ENCODE assay signal across 21 cellular contexts in the genomic region with DNA sequence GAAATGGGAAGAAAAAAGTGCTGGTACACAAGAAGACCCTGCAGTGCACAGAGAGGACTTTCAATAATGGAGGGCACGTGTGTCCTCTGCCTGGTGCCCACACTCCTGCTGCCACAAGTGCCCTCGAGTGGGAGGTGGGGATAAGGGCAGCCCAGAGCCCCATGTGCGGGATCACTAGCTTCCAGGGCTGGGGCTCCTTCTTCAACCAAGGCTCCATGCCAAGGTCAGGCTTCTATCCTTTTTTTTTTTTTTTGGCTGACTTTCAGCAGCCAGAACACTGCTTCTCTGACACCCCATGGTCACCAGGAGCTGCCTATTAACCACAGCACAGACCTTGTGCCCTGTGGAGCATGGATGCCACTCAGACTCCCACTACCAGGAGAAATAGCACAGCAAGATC. TPM values are rescaled to one million over a fixed set of nuclear protein-coding genes. Genes with fewer than 3 reads are reported as not detected.
A peak's percentile ranks its signal among the peaks of the same experiment; 100 is the strongest.
DNase-seq lines count a peak whose midpoint lies in the region; ATAC-seq and TF ChIP-seq lines count a peak whose summit lies in the region.
"Had no signal": no experiment of that assay in that cellular context is flagged by ENCODE, and none has a peak within 500 bp of the region (broad histone marks: within the 10 kb centered on the region; RNA-seq: fewer than 3 reads in every experiment).

No MANE protein-coding gene starts in this region.

- no peaks in the 10 kb centered on the region for H3K36me3 ChIP-seq in osteoblast (ENCODE audit: insufficient read depth, low read length)
- H3K36me3 ChIP-seq in upper lobe of right lung, result no peaks in the 10 kb centered on the region
- H3K36me3 ChIP-seq: Peyer's patch had no signal

- no peaks in the 10 kb centered on the region for H4K20me1 ChIP-seq in osteoblast (ENCODE audit: insufficient read depth, low read length)

- H3K4me2 ChIP-seq in osteoblast (ENCODE audit: insufficient read depth, low read length), result no peak overlapping the region

- H3K27me3 ChIP-seq in osteoblast (ENCODE audit: insufficient read depth, low read length) (peaks cover 3% of the 10 kb centered on the region), upper lobe of right lung (no peaks in the 10 kb centered on the region)
- H3K27me3 ChIP-seq: Peyer's patch had no signal

- H2AFZ ChIP-seq in osteoblast (ENCODE audit: low read length), result no peak overlapping the region
- H2AFZ ChIP-seq: GM23248 had no signal

- H3K4me1 ChIP-seq in osteoblast (ENCODE audit: insufficient read depth, low read length), result peaks cover 2% of the 10 kb centered on the region
- H3K4me1 ChIP-seq in upper lobe of right lung, result peaks cover 4% of the 10 kb centered on the region

- H3K4me3 ChIP-seq in osteoblast (ENCODE audit: insufficient read depth, low read length) (no peak overlapping the region), upper lobe of right lung (no peak overlapping the region)
- H3K4me3 ChIP-seq: GM23248, Peyer's patch had no signal

- H3K79me2 ChIP-seq in osteoblast (ENCODE audit: insufficient read depth, low read length), result no peaks in the 10 kb centered on the region

- no peaks in the 10 kb centered on the region for H3K9me3 ChIP-seq in osteoblast (ENCODE audit: low read depth, low read length)
- H3K9me3 ChIP-seq in upper lobe of right lung, result no peaks in the 10 kb centered on the region
- H3K9me3 ChIP-seq: Caco-2 had no signal

- intact Hi-C loops in upper lobe of right lung (cut with DNase I), result loop anchor here (10.0 kb wide), 1 partner anchor 409 kb away; no protein-coding TSS in a partner anchor

- TF ChIP-seq CTCF in osteoblast (IDR thresholded peaks at IDR 0.05; ENCODE audit: extremely low read depth, low read depth, low read length) (no peak), upper lobe of right lung (IDR thresholded peaks at IDR 0.05) (no peak)

- H3K27ac ChIP-seq in angular gyrus (ENCODE audit: low read depth, low read length), result peak overlapping the region; percentile 94
- no peak overlapping the region for H3K27ac ChIP-seq in osteoblast (ENCODE audit: low read depth, low read length)
- no peak overlapping the region for H3K27ac ChIP-seq in upper lobe of right lung
- H3K27ac ChIP-seq: GM23248, Peyer's patch had no signal

- ATAC-seq in upper lobe of right lung, result no peak

- DNase-seq in globus pallidus (ENCODE audit: low spot score), result peak; percentile 64
- DNase-seq in osteoblast (ENCODE audit: insufficient read length, low spot score, missing footprints), result peak; percentile 13
- peak; percentile 40 for DNase-seq in upper lobe of right lung
- no peak for DNase-seq in COLO668 (lab: John Stamatoyannopoulos, UW; ENCODE audit: unreplicated experiment)
- DNase-seq in 8988T, result no peak
- no peak for DNase-seq in NCI-H526 (lab: John Stamatoyannopoulos, UW)
- DNase-seq: Caco-2, GM23248, HCEC 1CT, MM.1S, NCI-H1092 treated with DMSO at 0.1 percent for 48 hours, NCI-H146, NCI-H2029 treated with DMSO at 0.1 percent for 48 hours, NCI-H2171 treated with DMSO at 0.1 percent for 48 hours, NCI-H446 treated with DMSO at 0.1 percent for 48 hours had no signal

RNA-seq across cellular contexts. Expression of a gene that starts 7.5 kb away (rescaled TPM):
- not detected in 2 replicates for total RNA-seq in osteoblast
- total RNA-seq in upper lobe of right lung, result 0.98 TPM
- total RNA-seq: LHCN-M2 had no signal

RNA-seq across cellular contexts. Expression of a gene that starts 56.5 kb away (rescaled TPM):
- total RNA-seq in osteoblast (not detected in 2 replicates), upper lobe of right lung (not detected)
- total RNA-seq: B cell, Caco-2, GM23248, LHCN-M2, Peyer's patch, Right ventricle myocardium inferior, SK-MEL-5 had no signal

RNA-seq across cellular contexts. Expression of a gene that starts 58.5 kb away (rescaled TPM):
- total RNA-seq in osteoblast (not detected in 2 replicates), upper lobe of right lung (not detected)
- total RNA-seq: B cell, Caco-2, GM23248, LHCN-M2, Peyer's patch, Right ventricle myocardium inferior, SK-MEL-5 had no signal

Comparison
In these comparisons a context has a peak if more than half of its experiments do, and no peak if none do; other contexts are left out.
1. DNase-seq: peak in globus pallidus (single experiment), osteoblast (single experiment) and upper lobe of right lung (single experiment); none in COLO668 (single experiment), 8988T (single experiment) and NCI-H526 (0 of 2).